In genomic region chr5:139517683-139518564, GRCh38 we compare ENCODE assay signal across 7 cellular contexts. TPM values are rescaled to one million over a fixed set of nuclear protein-coding genes. Genes with fewer than 3 reads are reported as not detected.
DNase-seq lines count a peak whose midpoint lies in the region; ATAC-seq, FAIRE-seq and TF ChIP-seq lines count a peak whose summit lies in the region.

No MANE protein-coding gene starts in this region.

- DNase-seq in GM13977 (ENCODE audit: low spot score) (peak; percentile 92), NCI-H146 (lab: John Stamatoyannopoulos, UW) (peak; percentile 72), T1000 (lab: John Stamatoyannopoulos, UW) (peak; percentile 83), GM12878 (ENCODE audit: low read depth, low spot score) (no peak), iPS DF 6.9 (ENCODE audit: low read depth, low spot score) (peak; percentile 75), skeletal muscle cell (ENCODE audit: low read depth) (peak; percentile 33)

- SMC1A ChIA-PET in GM12878 (lab: Charles Lee; ENCODE audit: uncharacterized antibody, unreplicated experiment): interaction anchor here (0.9 to 11.2 kb wide), 17 partner anchors 11 to 116 kb away, joined by 3 to 235 read pairs (median 4); partner anchors contain the start of genes DNAJC18 and STING1

- H3K4me1 ChIP-seq in GM12878 (ENCODE audit: control insufficient read depth, insufficient read depth, low read length) (peaks cover 19% of the 10 kb centered on the region), iPS DF 6.9 (ENCODE audit: control insufficient read depth, insufficient read depth, low read length) (peaks cover 1% of the 10 kb centered on the region; the same call in 1 of the 2 replicates)

- POLR2A ChIA-PET in GM12878 (lab: Charles Lee): interaction anchor here (0.5 to 4.2 kb wide), 10 partner anchors 8 to 81 kb away, joined by 3 to 22 read pairs (median 4); partner anchors contain the start of gene STING1

- WGBS in GM12878 (ENCODE audit: insufficient coverage, insufficient replicate concordance, low lambda C conversion rate, missing lambda C conversion rate): 7% methylated on average over 55 of the region's 56 CpGs
- no CpG with 5 or more reads among the region's 56 CpGs for WGBS in iPS DF 6.9 (ENCODE audit: insufficient coverage, insufficient read length)

- peak overlapping the region; percentile 69 for H3K27ac ChIP-seq in GM12878 (ENCODE audit: control insufficient read depth, insufficient read depth)
- no peak overlapping the region for H3K27ac ChIP-seq in iPS DF 6.9 (ENCODE audit: low read length)

- no peaks in the 10 kb centered on the region for H3K9me3 ChIP-seq in GM12878 (replicated peaks; ENCODE audit: control insufficient read depth, insufficient read depth, low read length)
- H3K9me3 ChIP-seq in iPS DF 6.9 (ENCODE audit: control insufficient read depth, insufficient read depth, low read length): no peaks in the 10 kb centered on the region

- ATAC-seq in HG02763 (IDR thresholded peaks at IDR 0.05; ENCODE audit: unreplicated experiment): peak; percentile 84
- peak; percentile 92 for ATAC-seq in GM12878

- peak; percentile 74 for TF ChIP-seq RAD21 in GM12878 (IDR thresholded peaks at IDR 0.05; ENCODE audit: insufficient read depth, low read depth, low read length)

- TSS peak; percentile 97 for BruUV-seq in GM12878 (replicated peaks; lab: Mats Ljungman, UMichigan)

- in situ Hi-C loops in GM13977 (cut with MboI; ENCODE audit: low pct_unique_long_range_greater_than_20kb, low sequenced_read_pairs, unreplicated experiment) (loop anchor here (5.0 kb wide), 1 partner anchor 96 kb away; no protein-coding TSS in a partner anchor), GM12878 (cut with MboI) (loop anchor here (5.0 kb wide), 1 partner anchor 96 kb away; no protein-coding TSS in a partner anchor)

- FAIRE-seq in GM12878 (lab: Jason Lieb, UNC): peak; percentile 66

- H3K27me3 ChIP-seq in GM12878 (replicated peaks in 1 of 2; ENCODE audit: control insufficient read depth in 2 of 2, insufficient read depth in 2 of 2, low read length in 1 of 2) (no peaks in the 10 kb centered on the region), iPS DF 6.9 (ENCODE audit: control insufficient read depth, insufficient read depth, low read length) (no peaks in the 10 kb centered on the region)

- peak overlapping the region; percentile 92 for H3K4me2 ChIP-seq in GM12878 (ENCODE audit: control insufficient read depth, insufficient read depth)

- no peak for TF ChIP-seq EP300 in GM12878 (IDR thresholded peaks at IDR 0.05; ENCODE audit: borderline replicate concordance in 1 of 2, control insufficient read depth in 1 of 2, low read depth in 2 of 2, low read length in 2 of 2)

- H3K9ac ChIP-seq in GM12878 (ENCODE audit: control insufficient read depth, insufficient read depth, low read length): peak overlapping the region; percentile 76

- peak overlapping the region; percentile 99 for H2AFZ ChIP-seq in GM12878 (ENCODE audit: control insufficient read depth, low read depth, low read length)

- H3K4me3 ChIP-seq in GM12878 (peak overlapping the region; percentile 66), iPS DF 6.9 (ENCODE audit: low read length) (peak overlapping the region; percentile 20; the same call in 1 of the 2 replicates), skeletal muscle cell (ENCODE audit: low read depth, low read length) (peak overlapping the region; percentile 53)

- H4K20me1 ChIP-seq in GM12878 (ENCODE audit: control insufficient read depth, insufficient read depth): no peaks in the 10 kb centered on the region

- CTCF ChIA-PET in GM12878 (lab: Yijun Ruan, JAX): interaction anchor here (0.6 to 10.1 kb wide), 16 partner anchors 13 to 130 kb away, joined by 3 to 491 read pairs (median 5); partner anchors contain the start of gene UBE2D2

- RAD21 ChIA-PET in GM12878 (lab: Charles Lee; ENCODE audit: unreplicated experiment): interaction anchor here (0.9 to 9.6 kb wide), 17 partner anchors 11 to 247 kb away, joined by 3 to 241 read pairs (median 3); partner anchors contain the start of gene STING1

- peak; percentile 96 for TF ChIP-seq POLR2A in GM12878 (IDR thresholded peaks at IDR 0.05; ENCODE audit: low read depth, low read length)

- intact Hi-C loops in GM12878 (cut with micrococcal nuclease; ENCODE audit: unreplicated experiment): loop anchor here (2.0 kb wide), 1 partner anchor 45 kb away; no protein-coding TSS in a partner anchor

- H3K36me3 ChIP-seq in GM12878 (ENCODE audit: control insufficient read depth in 2 of 2, insufficient read depth in 2 of 2, low read length in 1 of 2) (no peaks in the 10 kb centered on the region), iPS DF 6.9 (ENCODE audit: control insufficient read depth, insufficient read depth, low read length) (no peaks in the 10 kb centered on the region)

- H3K79me2 ChIP-seq in GM12878 (ENCODE audit: control insufficient read depth, insufficient read depth, low read length): no peaks in the 10 kb centered on the region

- TF ChIP-seq CTCF in GM13977 (IDR thresholded peaks at IDR 0.05; ENCODE audit: extremely low read depth, insufficient read depth, missing control alignments) (peak; percentile 98), GM12878 (IDR thresholded peaks at IDR 0.05 in 2 of 3, conservative IDR thresholded peaks at IDR 0.05 in 1 of 3; ENCODE audit: control insufficient read depth in 2 of 3, extremely low read depth in 1 of 3, insufficient read depth in 1 of 3, low read depth in 3 of 3, low read length in 3 of 3) (peak; percentile 96 to 99 (median 97); a peak in 5 of 6 replicates)

RNA-seq across cellular contexts. Expression of gene STING1, which starts 35.4 kb away (rescaled TPM):
- total RNA-seq in GM12878 (2013; cell fraction: nucleolus; rRNA removed): 30.9 and 35.8 TPM in 2 replicates
- total RNA-seq in GM12878 (2014; rRNA removed): 43.8 and 48.5 TPM in 2 replicates
- 16.5 and 17.1 TPM in 2 replicates for total RNA-seq in GM12878 (2014; rRNA removed; fragmentation: Illumina TruSeq; extraction: Trizol)
- total RNA-seq in GM12878 (2021): 49.6 and 53.3 TPM in 2 replicates
- 10.5 TPM for polyA plus RNA-seq in GM12878 (2011; ENCODE audit: low read depth)
- polyA plus RNA-seq in GM12878 (2011; rRNA removed): 8.3 and 20.2 TPM in 2 replicates
- 22.6 and 29.8 TPM in 2 replicates for polyA plus RNA-seq in GM12878 (2011; cell fraction: cytosol; rRNA removed)
- polyA plus RNA-seq in GM12878 (2011; cell fraction: nucleus; rRNA removed): 62.4 and 77.1 TPM in 2 replicates
- 14.5 and 19.3 TPM in 2 replicates for polyA plus RNA-seq in GM12878 (2012)
- 27.7 and 34.1 TPM in 2 replicates for polyA plus RNA-seq in GM12878 (2014; fragmentation: Illumina TruSeq; extraction: Trizol)
- polyA plus RNA-seq in GM12878 (2014; fragmentation: Nextera tagmentation; extraction: Ambion mirVana): 10 to 100 TPM; 10.1 to 12.1 TPM
- polyA plus RNA-seq in GM12878 (2014; rRNA removed): 47.9 and 59.8 TPM in 2 replicates
- 10 to 100 TPM; 49.3 to 56.1 TPM for polyA plus RNA-seq in GM12878 (2016; fragmentation: Nextera tagmentation; extraction: Ambion mirVana)
- 15.2 and 25.7 TPM in 2 replicates for polyA minus RNA-seq in GM12878 (2011; rRNA and poly(A)+ RNA removed)
- 11.6 and 16.9 TPM in 2 replicates for polyA minus RNA-seq in GM12878 (2011; cell fraction: cytosol; rRNA and poly(A)+ RNA removed)
- 17.8 and 22.0 TPM in 2 replicates for polyA minus RNA-seq in GM12878 (2011; cell fraction: nucleus; rRNA and poly(A)+ RNA removed)

RNA-seq across cellular contexts. Expression of gene UBE2D2, which starts 43.2 kb away (rescaled TPM):
- total RNA-seq in GM12878 (2013; cell fraction: nucleolus; rRNA removed): 91.1 and 104 TPM in 2 replicates
- total RNA-seq in GM12878 (2014; rRNA removed): 93.1 and 107 TPM in 2 replicates
- total RNA-seq in GM12878 (2014; rRNA removed; fragmentation: Illumina TruSeq; extraction: Trizol): 134 and 136 TPM in 2 replicates
- total RNA-seq in GM12878 (2021): 166 and 174 TPM in 2 replicates
- 146 TPM for polyA plus RNA-seq in GM12878 (2011; ENCODE audit: low read depth)
- polyA plus RNA-seq in GM12878 (2011; rRNA removed): 139 and 185 TPM in 2 replicates
- 40.9 and 52.0 TPM in 2 replicates for polyA plus RNA-seq in GM12878 (2011; cell fraction: cytosol; rRNA removed)
- 40.3 and 44.3 TPM in 2 replicates for polyA plus RNA-seq in GM12878 (2011; cell fraction: nucleus; rRNA removed)
- 193 and 217 TPM in 2 replicates for polyA plus RNA-seq in GM12878 (2012)
- polyA plus RNA-seq in GM12878 (2014; fragmentation: Illumina TruSeq; extraction: Trizol): 120 and 151 TPM in 2 replicates
- polyA plus RNA-seq in GM12878 (2014; fragmentation: Nextera tagmentation; extraction: Ambion mirVana): 100 to 1,000 TPM in 1 of 2 experiments, 10 to 100 TPM in 1; 58.6 to 120 TPM
- polyA plus RNA-seq in GM12878 (2014; rRNA removed): 79.2 and 99.2 TPM in 2 replicates
- 100 to 1,000 TPM; 227 to 245 TPM for polyA plus RNA-seq in GM12878 (2016; fragmentation: Nextera tagmentation; extraction: Ambion mirVana)
- 52.8 and 83.5 TPM in 2 replicates for polyA minus RNA-seq in GM12878 (2011; rRNA and poly(A)+ RNA removed)
- 31.5 and 44.0 TPM in 2 replicates for polyA minus RNA-seq in GM12878 (2011; cell fraction: cytosol; rRNA and poly(A)+ RNA removed)
- polyA minus RNA-seq in GM12878 (2011; cell fraction: nucleus; rRNA and poly(A)+ RNA removed): 20.8 and 43.4 TPM in 2 replicates

RNA-seq across cellular contexts. Expression of gene SMIM33, which starts 47.1 kb away (rescaled TPM):
- 0.19 TPM in 1 of 2 replicates, not detected in the other for total RNA-seq in GM12878 (2013; cell fraction: nucleolus; rRNA removed)
- 0.05 TPM in 1 of 2 replicates, not detected in the other for total RNA-seq in GM12878 (2014; rRNA removed)
- 0.04 TPM in 1 of 2 replicates, not detected in the other for total RNA-seq in GM12878 (2014; rRNA removed; fragmentation: Illumina TruSeq; extraction: Trizol)
- total RNA-seq in GM12878 (2021): not detected in 2 replicates
- polyA plus RNA-seq in GM12878 (2011; ENCODE audit: low read depth): not detected
- not detected in 2 replicates for polyA plus RNA-seq in GM12878 (2011; rRNA removed)
- not detected in 2 replicates for polyA plus RNA-seq in GM12878 (2011; cell fraction: cytosol; rRNA removed)
- not detected in 2 replicates for polyA plus RNA-seq in GM12878 (2011; cell fraction: nucleus; rRNA removed)
- polyA plus RNA-seq in GM12878 (2012): not detected in 2 replicates
- polyA plus RNA-seq in GM12878 (2014; fragmentation: Illumina TruSeq; extraction: Trizol): 0.03 TPM in 1 of 2 replicates, not detected in the other
- under 1 TPM in 1 of 2 experiments, not detected in 1; 0.09 TPM for polyA plus RNA-seq in GM12878 (2014; fragmentation: Nextera tagmentation; extraction: Ambion mirVana)
- polyA plus RNA-seq in GM12878 (2014; rRNA removed): 0.04 TPM in 1 of 2 replicates, not detected in the other
- under 1 TPM; 0.12 to 0.25 TPM for polyA plus RNA-seq in GM12878 (2016; fragmentation: Nextera tagmentation; extraction: Ambion mirVana)
- not detected in 2 replicates for polyA minus RNA-seq in GM12878 (2011; rRNA and poly(A)+ RNA removed)
- polyA minus RNA-seq in GM12878 (2011; cell fraction: cytosol; rRNA and poly(A)+ RNA removed): not detected in 2 replicates
- not detected in 2 replicates for polyA minus RNA-seq in GM12878 (2011; cell fraction: nucleus; rRNA and poly(A)+ RNA removed)

RNA-seq across cellular contexts. Expression of gene ECSCR, which starts 55.4 kb away (rescaled TPM):
- total RNA-seq in GM12878 (2013; cell fraction: nucleolus; rRNA removed): not detected in 2 replicates
- not detected in 2 replicates for total RNA-seq in GM12878 (2014; rRNA removed)
- 0.22 TPM in 1 of 2 replicates, not detected in the other for total RNA-seq in GM12878 (2014; rRNA removed; fragmentation: Illumina TruSeq; extraction: Trizol)
- 0.36 TPM in 1 of 2 replicates, not detected in the other for total RNA-seq in GM12878 (2021)
- not detected for polyA plus RNA-seq in GM12878 (2011; ENCODE audit: low read depth)
- 0.12 and 0.15 TPM in 2 replicates for polyA plus RNA-seq in GM12878 (2011; rRNA removed)
- polyA plus RNA-seq in GM12878 (2011; cell fraction: cytosol; rRNA removed): 0.18 and 0.30 TPM in 2 replicates
- 0.22 and 0.37 TPM in 2 replicates for polyA plus RNA-seq in GM12878 (2011; cell fraction: nucleus; rRNA removed)
- not detected in 2 replicates for polyA plus RNA-seq in GM12878 (2012)
- polyA plus RNA-seq in GM12878 (2014; fragmentation: Illumina TruSeq; extraction: Trizol): 0.19 and 0.25 TPM in 2 replicates
- under 1 TPM; 0.23 to 0.35 TPM for polyA plus RNA-seq in GM12878 (2014; fragmentation: Nextera tagmentation; extraction: Ambion mirVana)
- polyA plus RNA-seq in GM12878 (2014; rRNA removed): 0.30 TPM in 1 of 2 replicates, not detected in the other
- under 1 TPM in 1 of 2 experiments, not detected in 1; 0.83 TPM for polyA plus RNA-seq in GM12878 (2016; fragmentation: Nextera tagmentation; extraction: Ambion mirVana)
- polyA minus RNA-seq in GM12878 (2011; rRNA and poly(A)+ RNA removed): not detected in 2 replicates
- not detected in 2 replicates for polyA minus RNA-seq in GM12878 (2011; cell fraction: cytosol; rRNA and poly(A)+ RNA removed)
- not detected in 2 replicates for polyA minus RNA-seq in GM12878 (2011; cell fraction: nucleus; rRNA and poly(A)+ RNA removed)
